In genomic region chr5:174810796-174811195, GRCh38 we compare ENCODE assay signal across 24 cellular contexts.
"Had no signal": no experiment of that assay in that cellular context is flagged by ENCODE, and none has a peak within 500 bp of the region (broad histone marks: within the 10 kb centered on the region; RNA-seq: fewer than 3 reads in every experiment).

No MANE protein-coding gene starts in this region.

- ATAC-seq: effector memory CD8-positive, alpha-beta T cell; esophagus mucosa; gastrocnemius medialis; gastroesophageal sphincter; heart left ventricle; heart right ventricle had no signal

- H3K4me3 ChIP-seq: colonic mucosa, coronary artery, dorsolateral prefrontal cortex, esophagus muscularis mucosa, esophagus squamous epithelium, gastrocnemius medialis, gastroesophageal sphincter, heart left ventricle, heart right ventricle, hepatocyte had no signal

- H3K4me1 ChIP-seq: colonic mucosa, esophagus squamous epithelium, gastrocnemius medialis, heart left ventricle, heart right ventricle had no signal

- H3K27ac ChIP-seq: colonic mucosa, coronary artery, dorsolateral prefrontal cortex, epithelial cell of prostate, esophagus muscularis mucosa, esophagus squamous epithelium, gastrocnemius medialis, gastroesophageal sphincter, heart left ventricle, heart right ventricle, hepatocyte had no signal

- DNase-seq: colonic mucosa; cortex of kidney; dermis blood vessel endothelial cell; dorsolateral prefrontal cortex; effector CD4-positive, alpha-beta T cell; effector CD8-positive, alpha-beta T cell; effector memory CD4-positive, alpha-beta T cell; effector memory CD8-positive, alpha-beta T cell; endodermal cell; erythroblast; esophagus squamous epithelium; foreskin fibroblast; foreskin melanocyte; gastrocnemius medialis; glutamatergic neuron; head of caudate nucleus; heart left ventricle; heart right ventricle had no signal

- H3K9me3 ChIP-seq: colonic mucosa, esophagus squamous epithelium, gastrocnemius medialis, gastroesophageal sphincter had no signal

- H3K27me3 ChIP-seq: colonic mucosa, dorsolateral prefrontal cortex, esophagus muscularis mucosa, esophagus squamous epithelium, gastrocnemius medialis, gastroesophageal sphincter, heart left ventricle, heart right ventricle, hepatocyte had no signal

- H3K36me3 ChIP-seq: colonic mucosa, esophagus muscularis mucosa, esophagus squamous epithelium, gastrocnemius medialis, gastroesophageal sphincter, heart left ventricle, heart right ventricle had no signal
